1 cellular context compared by ENCODE assay signal in the genomic region with DNA sequence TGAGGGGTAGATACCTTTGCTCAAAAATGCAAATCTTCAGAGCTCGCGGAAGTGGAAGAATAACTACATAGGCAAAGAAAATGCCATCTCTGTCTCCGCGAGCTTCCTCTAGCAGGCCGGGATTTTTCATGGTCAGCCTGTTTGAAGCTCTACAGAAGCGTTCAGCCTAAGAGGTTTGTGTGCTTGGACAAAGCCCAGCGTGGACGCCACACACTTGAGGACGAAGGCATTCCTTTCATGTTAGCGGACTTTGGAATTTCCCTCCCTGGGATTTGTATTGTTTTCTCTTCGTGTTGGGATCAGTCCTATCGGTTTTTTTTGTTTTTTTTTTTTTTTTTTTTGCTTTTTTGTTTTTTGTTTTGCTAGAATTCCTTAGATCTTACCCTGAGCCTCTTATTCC.
A peak's percentile ranks its signal among the peaks of the same experiment; 100 is the strongest.
TF ChIP-seq lines count a peak whose summit lies in the region.

No MANE protein-coding gene starts in this region.

TF ChIP-seq in HepG2, 621 proteins besides CTCF, POLR2A, EP300 and RAD21:
- TF ChIP-seq ZNF343 (CRISPR knock-in tag; IDR thresholded peaks at IDR 0.05) (no peak), NCOA5 (CRISPR knock-in tag; IDR thresholded peaks at IDR 0.05) (no peak), SOX5 (CRISPR knock-in tag; IDR thresholded peaks at IDR 0.05; ENCODE audit: borderline replicate concordance) (peak; percentile 78; the same call in 1 of the 2 replicates), RXRA (CRISPR knock-in tag; IDR thresholded peaks at IDR 0.05) (no peak), ESRRA (CRISPR knock-in tag; IDR thresholded peaks at IDR 0.05; ENCODE audit: low read depth) (no peak), ZNF557 (CRISPR knock-in tag; IDR thresholded peaks at IDR 0.05) (no peak), HNF4A (CRISPR knock-in tag; IDR thresholded peaks at IDR 0.05) (0 out of 2 replicates have a peak, but pooled peaks have one; percentile 20), XBP1 (CRISPR knock-in tag; IDR thresholded peaks at IDR 0.05) (no peak), GABPB1 (CRISPR knock-in tag; IDR thresholded peaks at IDR 0.05) (no peak), TFDP1 (CRISPR knock-in tag; IDR thresholded peaks at IDR 0.05; ENCODE audit: borderline replicate concordance) (no peak), HMGXB4 (CRISPR knock-in tag; IDR thresholded peaks at IDR 0.05; ENCODE audit: borderline replicate concordance in 1 of 2, low read depth in 1 of 2) (no peak), ZBTB20 (CRISPR knock-in tag; IDR thresholded peaks at IDR 0.05; ENCODE audit: borderline replicate concordance, low read depth) (no peak), ZNF513 (CRISPR knock-in tag; conservative IDR thresholded peaks at IDR 0.05) (no peak), ZNF577 (CRISPR knock-in tag; IDR thresholded peaks at IDR 0.05; ENCODE audit: borderline replicate concordance, low read depth) (no peak), SOX6 (IDR thresholded peaks at IDR 0.05) (no peak), SOX6 (CRISPR knock-in tag; IDR thresholded peaks at IDR 0.05) (peak; percentile 47; the same call in 1 of the 2 replicates), ZBTB7B (CRISPR knock-in tag; IDR thresholded peaks at IDR 0.05) (no peak), SOX13 (IDR thresholded peaks at IDR 0.05) (no peak), SOX13 (CRISPR knock-in tag; conservative IDR thresholded peaks at IDR 0.05 in 1 of 2, IDR thresholded peaks at IDR 0.05 in 1 of 2) (peak in 1 of 2 experiments; percentile 79; a peak in 2 of 4 replicates), HES4 (CRISPR knock-in tag; IDR thresholded peaks at IDR 0.05; ENCODE audit: borderline replicate concordance) (no peak), REXO4 (CRISPR knock-in tag; IDR thresholded peaks at IDR 0.05; ENCODE audit: borderline replicate concordance) (no peak), SAFB2 (CRISPR knock-in tag; IDR thresholded peaks at IDR 0.05; ENCODE audit: borderline replicate concordance, low read depth) (no peak), ZNF709 (CRISPR knock-in tag; IDR thresholded peaks at IDR 0.05) (no peak), ZNF788 (CRISPR knock-in tag; IDR thresholded peaks at IDR 0.05; ENCODE audit: borderline replicate concordance) (no peak), SSRP1 (CRISPR knock-in tag; IDR thresholded peaks at IDR 0.05) (no peak), ZSCAN5A (CRISPR knock-in tag; IDR thresholded peaks at IDR 0.05; ENCODE audit: borderline replicate concordance) (no peak), ZNF678 (CRISPR knock-in tag; IDR thresholded peaks at IDR 0.05) (no peak), FOXP1 (IDR thresholded peaks at IDR 0.05) (no peak), FOXP1 (CRISPR knock-in tag; IDR thresholded peaks at IDR 0.05) (no peak), ZNF749 (CRISPR knock-in tag; IDR thresholded peaks at IDR 0.05; ENCODE audit: borderline replicate concordance) (no peak), ZBTB38 (CRISPR knock-in tag; IDR thresholded peaks at IDR 0.05) (no peak), TCF7 (IDR thresholded peaks at IDR 0.05; ENCODE audit: low read depth) (peak; percentile 52), GFI1 (CRISPR knock-in tag; IDR thresholded peaks at IDR 0.05; ENCODE audit: borderline replicate concordance) (no peak)
- TF ChIP-seq, protein P1, sequence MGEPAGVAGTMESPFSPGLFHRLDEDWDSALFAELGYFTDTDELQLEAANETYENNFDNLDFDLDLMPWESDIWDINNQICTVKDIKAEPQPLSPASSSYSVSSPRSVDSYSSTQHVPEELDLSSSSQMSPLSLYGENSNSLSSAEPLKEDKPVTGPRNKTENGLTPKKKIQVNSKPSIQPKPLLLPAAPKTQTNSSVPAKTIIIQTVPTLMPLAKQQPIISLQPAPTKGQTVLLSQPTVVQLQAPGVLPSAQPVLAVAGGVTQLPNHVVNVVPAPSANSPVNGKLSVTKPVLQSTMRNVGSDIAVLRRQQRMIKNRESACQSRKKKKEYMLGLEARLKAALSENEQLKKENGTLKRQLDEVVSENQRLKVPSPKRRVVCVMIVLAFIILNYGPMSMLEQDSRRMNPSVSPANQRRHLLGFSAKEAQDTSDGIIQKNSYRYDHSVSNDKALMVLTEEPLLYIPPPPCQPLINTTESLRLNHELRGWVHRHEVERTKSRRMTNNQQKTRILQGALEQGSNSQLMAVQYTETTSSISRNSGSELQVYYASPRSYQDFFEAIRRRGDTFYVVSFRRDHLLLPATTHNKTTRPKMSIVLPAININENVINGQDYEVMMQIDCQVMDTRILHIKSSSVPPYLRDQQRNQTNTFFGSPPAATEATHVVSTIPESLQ (CRISPR knock-in tag; conservative IDR thresholded peaks at IDR 0.05) = no peak
- TF ChIP-seq, protein P2, sequence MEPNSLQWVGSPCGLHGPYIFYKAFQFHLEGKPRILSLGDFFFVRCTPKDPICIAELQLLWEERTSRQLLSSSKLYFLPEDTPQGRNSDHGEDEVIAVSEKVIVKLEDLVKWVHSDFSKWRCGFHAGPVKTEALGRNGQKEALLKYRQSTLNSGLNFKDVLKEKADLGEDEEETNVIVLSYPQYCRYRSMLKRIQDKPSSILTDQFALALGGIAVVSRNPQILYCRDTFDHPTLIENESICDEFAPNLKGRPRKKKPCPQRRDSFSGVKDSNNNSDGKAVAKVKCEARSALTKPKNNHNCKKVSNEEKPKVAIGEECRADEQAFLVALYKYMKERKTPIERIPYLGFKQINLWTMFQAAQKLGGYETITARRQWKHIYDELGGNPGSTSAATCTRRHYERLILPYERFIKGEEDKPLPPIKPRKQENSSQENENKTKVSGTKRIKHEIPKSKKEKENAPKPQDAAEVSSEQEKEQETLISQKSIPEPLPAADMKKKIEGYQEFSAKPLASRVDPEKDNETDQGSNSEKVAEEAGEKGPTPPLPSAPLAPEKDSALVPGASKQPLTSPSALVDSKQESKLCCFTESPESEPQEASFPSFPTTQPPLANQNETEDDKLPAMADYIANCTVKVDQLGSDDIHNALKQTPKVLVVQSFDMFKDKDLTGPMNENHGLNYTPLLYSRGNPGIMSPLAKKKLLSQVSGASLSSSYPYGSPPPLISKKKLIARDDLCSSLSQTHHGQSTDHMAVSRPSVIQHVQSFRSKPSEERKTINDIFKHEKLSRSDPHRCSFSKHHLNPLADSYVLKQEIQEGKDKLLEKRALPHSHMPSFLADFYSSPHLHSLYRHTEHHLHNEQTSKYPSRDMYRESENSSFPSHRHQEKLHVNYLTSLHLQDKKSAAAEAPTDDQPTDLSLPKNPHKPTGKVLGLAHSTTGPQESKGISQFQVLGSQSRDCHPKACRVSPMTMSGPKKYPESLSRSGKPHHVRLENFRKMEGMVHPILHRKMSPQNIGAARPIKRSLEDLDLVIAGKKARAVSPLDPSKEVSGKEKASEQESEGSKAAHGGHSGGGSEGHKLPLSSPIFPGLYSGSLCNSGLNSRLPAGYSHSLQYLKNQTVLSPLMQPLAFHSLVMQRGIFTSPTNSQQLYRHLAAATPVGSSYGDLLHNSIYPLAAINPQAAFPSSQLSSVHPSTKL (CRISPR knock-in tag; IDR thresholded peaks at IDR 0.05) = peak; percentile 13; the same call in 1 of the 2 replicates
- TF ChIP-seq, protein P3, sequence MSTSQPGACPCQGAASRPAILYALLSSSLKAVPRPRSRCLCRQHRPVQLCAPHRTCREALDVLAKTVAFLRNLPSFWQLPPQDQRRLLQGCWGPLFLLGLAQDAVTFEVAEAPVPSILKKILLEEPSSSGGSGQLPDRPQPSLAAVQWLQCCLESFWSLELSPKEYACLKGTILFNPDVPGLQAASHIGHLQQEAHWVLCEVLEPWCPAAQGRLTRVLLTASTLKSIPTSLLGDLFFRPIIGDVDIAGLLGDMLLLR (CRISPR knock-in tag; IDR thresholded peaks at IDR 0.05) = no peak
